ENCODE assay signal across 8 cellular contexts in genomic region chr12:122951979-122952892, GRCh38. TPM values are rescaled to one million over a fixed set of nuclear protein-coding genes. Genes with fewer than 3 reads are reported as not detected.
A peak's percentile ranks its signal among the peaks of the same experiment; 100 is the strongest.
DNase-seq lines count a peak whose midpoint lies in the region; ATAC-seq, FAIRE-seq and TF ChIP-seq lines count a peak whose summit lies in the region.

No MANE protein-coding gene starts in this region.

- H3K27me3 ChIP-seq in pancreas (no peaks in the 10 kb centered on the region), upper lobe of left lung (no peaks in the 10 kb centered on the region)

- TF ChIP-seq CTCF in pancreas (IDR thresholded peaks at IDR 0.05) (peak; percentile 61 to 88 (median 78)), upper lobe of left lung (IDR thresholded peaks at IDR 0.05) (peak; percentile 82 to 94 (median 90))

- TF ChIP-seq EP300 in Ishikawa (IDR thresholded peaks at IDR 0.05; ENCODE audit: borderline replicate concordance) (no peak), upper lobe of left lung (IDR thresholded peaks at IDR 0.05) (no peak)

- FAIRE-seq in GM19239 (lab: Jason Lieb, UNC) (peak; percentile 94), pancreas (lab: Jason Lieb, UNC) (no peak)

- H3K9me3 ChIP-seq in pancreas (no peaks in the 10 kb centered on the region), upper lobe of left lung (no peaks in the 10 kb centered on the region)

- intact Hi-C loops in pancreas (cut with DNase I) = loop anchor here (5.0 to 10.0 kb wide), 5 partner anchors 90 to 167 kb away; no protein-coding TSS in a partner anchor

- H3K36me3 ChIP-seq in pancreas (no peaks in the 10 kb centered on the region), upper lobe of left lung (no peaks in the 10 kb centered on the region)

- TF ChIP-seq POLR2A in upper lobe of left lung (IDR thresholded peaks at IDR 0.05) = no peak

- H3K4me3 ChIP-seq in pancreas (no peak overlapping the region), upper lobe of left lung (no peak overlapping the region)

- ATAC-seq in pancreas (peak; percentile 94 to 98 (median 96)), upper lobe of left lung (ENCODE audit: low FRiP score in 2 of 2) (peak; percentile 90 to 92)

- TF ChIP-seq RAD21 in Ishikawa (IDR thresholded peaks at IDR 0.05; ENCODE audit: low read depth) = peak; percentile 97

- WGBS in pancreas, 2 donors = 63 to 64% methylated on average over 12 of the region's 12 CpGs
- 70 to 71% methylated on average over 11 to 12 of the region's 12 CpGs for WGBS in upper lobe of left lung, 2 donors

- H3K4me1 ChIP-seq in pancreas (no peaks in the 10 kb centered on the region), upper lobe of left lung (peaks cover 5 to 9% (median 7%) of the 10 kb centered on the region in 4 donors)

- H3K27ac ChIP-seq in pancreas = no peak overlapping the region
- H3K27ac ChIP-seq in upper lobe of left lung = no peak overlapping the region

- peak; percentile 92 for DNase-seq in Ammon's horn (ENCODE audit: low spot score)
- peak; percentile 91 for DNase-seq in GM19239 (ENCODE audit: insufficient read length, low spot score)
- DNase-seq in RPMI8226 = peak; percentile 78
- DNase-seq in activated effector memory CD4-positive, alpha-beta T cell treated with Interleukin-2 at 50 U/mL for 16 hours = peak; percentile 60
- peak; percentile 78 for DNase-seq in germinal center (ENCODE audit: low spot score)
- DNase-seq in pancreas = peak; percentile 66 to 90 (median 78)
- DNase-seq in upper lobe of left lung = peak in 1 of 2 donors; percentile 83

TF ChIP-seq in Ishikawa, 13 proteins besides CTCF, POLR2A, EP300 and RAD21:
- TF ChIP-seq FOXM1 (IDR thresholded peaks at IDR 0.05; ENCODE audit: borderline replicate concordance, low read depth) = no peak
- TF ChIP-seq REST (IDR thresholded peaks at IDR 0.05; ENCODE audit: low read depth) = no peak
- TF ChIP-seq, protein P1, sequence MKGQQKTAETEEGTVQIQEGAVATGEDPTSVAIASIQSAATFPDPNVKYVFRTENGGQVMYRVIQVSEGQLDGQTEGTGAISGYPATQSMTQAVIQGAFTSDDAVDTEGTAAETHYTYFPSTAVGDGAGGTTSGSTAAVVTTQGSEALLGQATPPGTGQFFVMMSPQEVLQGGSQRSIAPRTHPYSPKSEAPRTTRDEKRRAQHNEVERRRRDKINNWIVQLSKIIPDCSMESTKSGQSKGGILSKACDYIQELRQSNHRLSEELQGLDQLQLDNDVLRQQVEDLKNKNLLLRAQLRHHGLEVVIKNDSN (IDR thresholded peaks at IDR 0.05) = no peak
- no peak for TF ChIP-seq TEAD4 (IDR thresholded peaks at IDR 0.05)
- TF ChIP-seq CREB1 (IDR thresholded peaks at IDR 0.05; ENCODE audit: low read depth) = no peak
- TF ChIP-seq, protein P2, sequence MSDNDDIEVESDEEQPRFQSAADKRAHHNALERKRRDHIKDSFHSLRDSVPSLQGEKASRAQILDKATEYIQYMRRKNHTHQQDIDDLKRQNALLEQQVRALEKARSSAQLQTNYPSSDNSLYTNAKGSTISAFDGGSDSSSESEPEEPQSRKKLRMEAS (IDR thresholded peaks at IDR 0.05) = no peak
- no peak for TF ChIP-seq YY1 (IDR thresholded peaks at IDR 0.05; ENCODE audit: low read depth)
- no peak for TF ChIP-seq EGR1 (IDR thresholded peaks at IDR 0.05)
- TF ChIP-seq CEBPB (IDR thresholded peaks at IDR 0.05) = no peak
- TF ChIP-seq TAF1 (IDR thresholded peaks at IDR 0.05; ENCODE audit: low read depth) = no peak
- TF ChIP-seq ZBTB7A (IDR thresholded peaks at IDR 0.05; ENCODE audit: low read depth) = no peak
- TF ChIP-seq NFIC (IDR thresholded peaks at IDR 0.05) = no peak
- TF ChIP-seq TCF12 (IDR thresholded peaks at IDR 0.05; ENCODE audit: low read depth) = no peak

RNA-seq across cellular contexts. Expression of gene ABCB9, which starts 14.0 kb away (rescaled TPM):
- 1 to 10 TPM; 1.3 to 4.8 (median 2.7) TPM for total RNA-seq in pancreas
- polyA plus RNA-seq in pancreas = 1 to 10 TPM; 4.9 to 6.7 TPM
- total RNA-seq in upper lobe of left lung = 1 to 10 TPM; 2.1 to 9.9 (median 4.3) TPM

RNA-seq across cellular contexts. Expression of gene OGFOD2, which starts 22.8 kb away (rescaled TPM):
- total RNA-seq in pancreas (10 to 100 TPM; 12.9 to 20.9 (median 17.2) TPM), upper lobe of left lung (10 to 100 TPM in 5 of 6 donors, 1 to 10 TPM in 1; 8.1 to 44.0 (median 17.6) TPM)
- polyA plus RNA-seq in pancreas = 10 to 100 TPM; 22.2 to 30.9 TPM

RNA-seq across cellular contexts. Expression of gene ARL6IP4, which starts 28.2 kb away (rescaled TPM):
- total RNA-seq in pancreas = 100 to 1,000 TPM in 4 of 6 donors, 10 to 100 TPM in 2; 85.3 to 129 (median 101) TPM
- polyA plus RNA-seq in pancreas = 100 to 1,000 TPM; 281 to 296 TPM
- 100 to 1,000 TPM; 163 to 248 (median 187) TPM for total RNA-seq in upper lobe of left lung

RNA-seq across cellular contexts. Expression of gene VPS37B, which starts 56.3 kb away (rescaled TPM):
- 10 to 100 TPM; 13.5 to 20.2 (median 17.3) TPM for total RNA-seq in pancreas
- 10 to 100 TPM; 27.4 to 30.1 TPM for polyA plus RNA-seq in pancreas
- 10 to 100 TPM; 41.2 to 93.2 (median 64.0) TPM for total RNA-seq in upper lobe of left lung
